16 cellular contexts compared by ENCODE assay signal in genomic region chr11:113705871-113706654, GRCh38. TPM values are rescaled to one million over a fixed set of nuclear protein-coding genes. Genes with fewer than 3 reads are reported as not detected.
DNase-seq lines count a peak whose midpoint lies in the region; ATAC-seq, FAIRE-seq and TF ChIP-seq lines count a peak whose summit lies in the region.
"Had no signal": no experiment of that assay in that cellular context is flagged by ENCODE, and none has a peak within 500 bp of the region (broad histone marks: within the 10 kb centered on the region; RNA-seq: fewer than 3 reads in every experiment).

Gene TMPRSS5 (minus strand): TSS chr11:113706308. CDS start chr11:113706224, 84 bp downstream.

- H3K36me3 ChIP-seq in left ventricle myocardium inferior, result peaks cover 23% of the 10 kb centered on the region
- no peaks in the 10 kb centered on the region for H3K36me3 ChIP-seq in BE2C

- peaks cover 28% of the 10 kb centered on the region for H3K9me3 Mint-ChIP-seq in neural crest cell

- H3K27ac ChIP-seq in right cardiac atrium (ENCODE audit: low read length) (peak within 1 kb of the TSS; percentile 10), left ventricle myocardium inferior (replicated peaks) (no peak within 1 kb of the TSS)
- H3K27ac ChIP-seq: spleen had no signal

- FAIRE-seq in H54 (lab: Jason Lieb, UNC), result no peak

- H3K4me1 Mint-ChIP-seq in neural crest cell, result peaks cover 37% of the 10 kb centered on the region
- H3K4me1 Mint-ChIP-seq: activated naive CD4-positive, alpha-beta T cell treated with anti-CD3 and anti-CD28 coated beads, Interleukin-2, amount 10 ng/mL, durations not matched to agents 7 days and 5 days had no signal

- H3K4me1 ChIP-seq in right cardiac atrium (ENCODE audit: control insufficient read depth, insufficient read depth, low read length), result no peaks in the 10 kb centered on the region
- H3K4me1 ChIP-seq in left ventricle myocardium inferior, result no peaks in the 10 kb centered on the region
- peaks cover 5% of the 10 kb centered on the region; the same call in 1 of the 2 replicates for H3K4me1 ChIP-seq in BE2C
- H3K4me1 ChIP-seq: spleen had no signal

- no peak for TF ChIP-seq POLR2A in H54 (IDR thresholded peaks at IDR 0.05; ENCODE audit: low read depth, low read length)

- H3K9me3 ChIP-seq in right cardiac atrium (ENCODE audit: control insufficient read depth, low read length) (no peaks in the 10 kb centered on the region), left ventricle myocardium inferior (replicated peaks) (peaks cover 27% of the 10 kb centered on the region), BE2C (no peaks in the 10 kb centered on the region)

- peaks cover 50% of the 10 kb centered on the region for H3K36me3 Mint-ChIP-seq in neural crest cell (ENCODE audit: low read depth)
- H3K36me3 Mint-ChIP-seq: activated naive CD4-positive, alpha-beta T cell treated with anti-CD3 and anti-CD28 coated beads, Interleukin-2, amount 10 ng/mL, durations not matched to agents 7 days and 5 days had no signal

- H3K27me3 Mint-ChIP-seq in neural crest cell (ENCODE audit: low read depth), result peaks cover 33% of the 10 kb centered on the region
- H3K27me3 Mint-ChIP-seq: activated naive CD4-positive, alpha-beta T cell treated with anti-CD3 and anti-CD28 coated beads, Interleukin-2, amount 10 ng/mL, durations not matched to agents 7 days and 5 days had no signal

- peak; percentile 39 to 70 for ATAC-seq in right cardiac atrium

- no peak for DNase-seq in right cardiac atrium
- DNase-seq in left ventricle myocardium inferior, result no peak
- DNase-seq in cerebellum (ENCODE audit: low spot score), result peak; percentile 38
- peak; percentile 58 for DNase-seq in neural crest cell (ENCODE audit: low read depth, low spot score)
- DNase-seq in BE2C, result no peak
- no peak for DNase-seq in activated CD4-positive, alpha-beta T cell treated with anti-CD3 and anti-CD28 coated beads for 4 hours
- no peak for DNase-seq in H54 (ENCODE audit: insufficient read length, low spot score)
- DNase-seq in GDM1 (lab: John Stamatoyannopoulos, UW), result no peak
- DNase-seq: activated CD4-positive, CD25-positive, alpha-beta regulatory T cell; activated CD8-positive, alpha-beta memory T cell treated with anti-CD3 and anti-CD28 coated beads, Interleukin-2, amount 50 U/mL, for 4 hours; activated naive CD4-positive, alpha-beta T cell treated with anti-CD3 and anti-CD28 coated beads, Interleukin-2, amount 10 ng/mL, durations not matched to agents 7 days and 5 days; DMS53; NCI-H2171; OCI-M1; spleen; SW 1271 had no signal

- H3K27me3 ChIP-seq in right cardiac atrium (ENCODE audit: control insufficient read depth, insufficient read depth) (no peaks in the 10 kb centered on the region), left ventricle myocardium inferior (ENCODE audit: low read depth) (no peaks in the 10 kb centered on the region), BE2C (no peaks in the 10 kb centered on the region)
- H3K27me3 ChIP-seq: spleen had no signal

- H3K4me3 Mint-ChIP-seq in neural crest cell, result peak within 1 kb of the TSS; percentile 77
- H3K4me3 Mint-ChIP-seq: activated naive CD4-positive, alpha-beta T cell treated with anti-CD3 and anti-CD28 coated beads, Interleukin-2, amount 10 ng/mL, durations not matched to agents 7 days and 5 days had no signal

- H3K4me3 ChIP-seq in right cardiac atrium (ENCODE audit: low read length), result no peak within 1 kb of the TSS
- no peak within 1 kb of the TSS for H3K4me3 ChIP-seq in left ventricle myocardium inferior
- H3K4me3 ChIP-seq in BE2C (ENCODE audit: low read depth, low read length), result no peak within 1 kb of the TSS
- H3K4me3 ChIP-seq: spleen had no signal

- H3K27ac Mint-ChIP-seq in neural crest cell (ENCODE audit: unreplicated experiment), result peak within 1 kb of the TSS; percentile 97
- H3K27ac Mint-ChIP-seq: activated naive CD4-positive, alpha-beta T cell treated with anti-CD3 and anti-CD28 coated beads, Interleukin-2, amount 10 ng/mL, durations not matched to agents 7 days and 5 days had no signal

- TF ChIP-seq CTCF in left ventricle myocardium inferior (IDR thresholded peaks at IDR 0.05; ENCODE audit: borderline replicate concordance), result no peak
- TF ChIP-seq CTCF in neural crest cell (conservative IDR thresholded peaks at IDR 0.05), result no peak
- TF ChIP-seq CTCF in BE2C (IDR thresholded peaks at IDR 0.05; ENCODE audit: low read depth, low read length), result no peak

- WGBS in right cardiac atrium, result 85% methylated on average over 7 of the region's 7 CpGs

- intact Hi-C loops in right cardiac atrium (cut with DNase I) (no loop called here), left ventricle myocardium inferior (cut with micrococcal nuclease) (no loop called here)

RNA-seq across cellular contexts. Expression of gene TMPRSS5, which starts in this region (rescaled TPM):
- total RNA-seq in right cardiac atrium, result under 1 TPM; 0.17 to 0.65 (median 0.39) TPM
- 1.6 TPM for polyA plus RNA-seq in right cardiac atrium
- 0.47 TPM for total RNA-seq in left ventricle myocardium inferior
- total RNA-seq in cerebellum, result 0.54 TPM
- total RNA-seq in neural crest cell, result 6.5 and 8.6 TPM in 2 replicates
- polyA plus RNA-seq in BE2C (2012; ENCODE audit: insufficient read depth, insufficient read length, low read depth), result 1.5 TPM

Comparison
In these comparisons a context has a peak if more than half of its experiments do, and no peak if none do; other contexts are left out.
1. Peak in DNase-seq in cerebellum; RNA of the gene not detected or under 1 TPM.